29 cellular contexts compared by ENCODE assay signal in the genomic region with DNA sequence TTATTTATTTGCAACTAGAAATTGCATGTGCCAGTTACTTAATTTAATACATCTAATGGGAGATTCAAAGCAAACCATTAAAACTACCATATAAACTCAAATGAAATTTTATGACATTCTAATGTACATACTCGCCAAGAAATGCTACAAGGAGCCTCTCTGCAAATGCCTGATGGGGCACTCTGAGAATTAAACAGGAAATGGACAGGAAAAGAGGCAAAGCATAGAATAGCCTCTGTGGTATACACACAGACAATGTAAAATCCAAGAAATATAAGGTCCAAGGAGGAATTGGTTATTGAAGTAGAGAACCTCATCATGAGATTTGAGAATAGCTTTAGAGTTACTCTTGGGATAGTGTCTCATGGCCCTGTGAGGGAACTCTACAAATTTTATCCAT.
"Had no signal": no experiment of that assay in that cellular context is flagged by ENCODE, and none has a peak within 500 bp of the region (broad histone marks: within the 10 kb centered on the region; RNA-seq: fewer than 3 reads in every experiment).

No MANE protein-coding gene starts in this region.

- H3K4me3 Mint-ChIP-seq: immature natural killer cell; naive thymus-derived CD8-positive, alpha-beta T cell; nephron; neural crest cell; stimulated activated naive B cell treated with anti-CD40 and anti-IgM and Interleukin-4, amounts not matched to agents 10 μg/mL and 1 μg/mL and 100 μg/mL, for 72 hours had no signal

- H3K4me1 Mint-ChIP-seq: immature natural killer cell; naive thymus-derived CD8-positive, alpha-beta T cell; nephron; neural crest cell had no signal

- H3K27ac Mint-ChIP-seq: naive thymus-derived CD8-positive, alpha-beta T cell; nephron; stimulated activated naive B cell treated with anti-CD40 and anti-IgM and Interleukin-4, amounts not matched to agents 10 μg/mL and 1 μg/mL and 100 μg/mL, for 72 hours had no signal

- H3K36me3 Mint-ChIP-seq: immature natural killer cell had no signal

- DNase-seq: immature natural killer cell; kidney; left colon; left lung; lower lobe of right lung; mammary epithelial cell; mesenchymal stem cell; naive thymus-derived CD8-positive, alpha-beta T cell; nucleus accumbens; pancreas; posterior cingulate gyrus; retina; right cardiac atrium; stimulated activated CD4-positive, alpha-beta T cell treated with anti-CD3 and anti-CD28 coated beads, Interleukin-12 subunit alpha, Interleukin-12 subunit beta, amount 100 ng/mL, for 4 hours; stimulated activated CD4-positive, alpha-beta T cell treated with anti-CD3 and anti-CD28 coated beads, Interleukin-15, amount 100 ng/mL, for 24 hours; stimulated activated CD4-positive, alpha-beta T cell treated with anti-CD3 and anti-CD28 coated beads, Interleukin-2, amount 100 ng/mL, for 24 hours; stimulated activated CD4-positive, alpha-beta T cell treated with anti-CD3 and anti-CD28 coated beads, Interleukin-4, amount 100 ng/mL, for 1 hour; stimulated activated naive B cell treated with anti-CD40 and anti-IgM and Interleukin-4, amounts not matched to agents 10 μg/mL and 1 μg/mL and 100 μg/mL, for 72 hours; stimulated activated naive CD8-positive, alpha-beta T cell treated with anti-CD3 and anti-CD28 coated beads, Interleukin-15, Interleukin-2, amounts not matched to agents 100 U/mL and 50 U/mL, for 24 hours; stomach; testis; thyroid gland; transverse colon; upper lobe of left lung had no signal

- H3K27me3 Mint-ChIP-seq: naive thymus-derived CD8-positive, alpha-beta T cell; stimulated activated naive B cell treated with anti-CD40 and anti-IgM and Interleukin-4, amounts not matched to agents 10 μg/mL and 1 μg/mL and 100 μg/mL, for 72 hours had no signal

- H3K4me3 ChIP-seq: left lung, lower lobe of right lung, pancreas, prostate gland, skin epidermis, stomach, testis, thyroid gland, transverse colon, upper lobe of left lung, vagina had no signal

- H3K9me3 Mint-ChIP-seq: immature natural killer cell; naive thymus-derived CD8-positive, alpha-beta T cell; nephron; neural crest cell had no signal
